ENCODE assay signal across 23 cellular contexts in the genomic region with DNA sequence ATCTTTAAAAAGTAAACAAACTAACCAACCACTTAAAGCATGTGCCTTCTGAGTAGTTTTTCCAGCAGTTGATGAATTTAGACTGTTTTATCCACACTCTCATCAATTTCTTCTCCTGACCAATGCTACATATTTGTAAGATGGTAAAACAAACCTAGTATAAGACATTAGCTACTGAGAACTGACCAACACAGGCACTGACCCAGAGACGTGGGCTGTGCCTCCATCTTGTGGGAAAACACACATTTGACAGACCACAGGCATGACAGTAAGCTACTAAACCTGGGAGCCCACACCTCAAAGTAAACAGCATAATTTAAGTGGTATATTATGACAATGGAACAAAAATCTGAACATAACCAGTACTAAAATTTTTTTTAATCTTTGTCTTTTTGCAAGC.
DNase-seq lines count a peak whose midpoint lies in the region; TF ChIP-seq lines count a peak whose summit lies in the region.
"Had no signal": no experiment of that assay in that cellular context is flagged by ENCODE, and none has a peak within 500 bp of the region (broad histone marks: within the 10 kb centered on the region; RNA-seq: fewer than 3 reads in every experiment).

No MANE protein-coding gene starts in this region.

- no CpG with 5 or more reads among the region's 1 CpG for WGBS in mesendoderm (ENCODE audit: extremely low coverage, insufficient coverage, low lambda C conversion rate)

- no peak overlapping the region for H3K27ac ChIP-seq in mesendoderm (ENCODE audit: low read depth, low read length)
- no peak overlapping the region for H3K27ac ChIP-seq in brain microvascular endothelial cell
- H3K27ac ChIP-seq: cardiac muscle cell, epithelial cell of prostate, SJSA1, vagina had no signal

- no peak overlapping the region for H3K9ac ChIP-seq in mesendoderm (ENCODE audit: low read length)

- CTCF ChIA-PET in GM10248 (lab: Yijun Ruan, JAX), result no interaction called here

- H2AK5ac ChIP-seq in mesendoderm (ENCODE audit: low read length), result no peak overlapping the region

- H3K4ac ChIP-seq in mesendoderm (ENCODE audit: low read depth, low read length), result no peak overlapping the region

- no peak overlapping the region for H3K4me2 ChIP-seq in mesendoderm (ENCODE audit: low read length)

- H3K27me3 ChIP-seq in mesendoderm (ENCODE audit: insufficient read depth, low read length, poor library complexity) (no peaks in the 10 kb centered on the region), brain microvascular endothelial cell (replicated peaks) (no peaks in the 10 kb centered on the region)
- H3K27me3 ChIP-seq: cardiac muscle cell, SJSA1, vagina had no signal

- H3K79me1 ChIP-seq in mesendoderm (ENCODE audit: low read length), result no peaks in the 10 kb centered on the region

- H4K8ac ChIP-seq in mesendoderm (ENCODE audit: low read depth, low read length), result no peak overlapping the region

- no peak overlapping the region for H3K18ac ChIP-seq in mesendoderm (ENCODE audit: low read length)

- no peaks in the 10 kb centered on the region for H3K36me3 ChIP-seq in mesendoderm (ENCODE audit: control insufficient read depth, insufficient read depth, low read length)
- no peaks in the 10 kb centered on the region for H3K36me3 ChIP-seq in brain microvascular endothelial cell (replicated peaks)
- H3K36me3 ChIP-seq: cardiac muscle cell, HAP-1, SJSA1, vagina had no signal

- H2BK5ac ChIP-seq in mesendoderm (ENCODE audit: low read length), result no peak overlapping the region

- no peak overlapping the region for H2BK120ac ChIP-seq in mesendoderm (ENCODE audit: low read depth, low read length)

- H2BK15ac ChIP-seq in mesendoderm (replicated peaks; ENCODE audit: low read depth), result no peak overlapping the region

- POLR2A ChIA-PET in GM10248 (lab: Yijun Ruan, JAX), result no interaction called here

- no peak for TF ChIP-seq CTCF in AG09319 (IDR thresholded peaks at IDR 0.05; ENCODE audit: low read depth, low read length)
- peak; percentile 11 for TF ChIP-seq CTCF in GM10248 (IDR thresholded peaks at IDR 0.05; ENCODE audit: control extremely low read depth, extremely low read depth, low read depth, missing control alignments)
- TF ChIP-seq CTCF in brain microvascular endothelial cell (IDR thresholded peaks at IDR 0.05; ENCODE audit: low read depth, low read length, missing control alignments), result no peak

- H4K5ac ChIP-seq in mesendoderm (ENCODE audit: low read length), result no peak overlapping the region

- peak; percentile 7 for DNase-seq in AG09319 (ENCODE audit: extremely low read depth, low read depth)
- no peak for DNase-seq in GM10248 (ENCODE audit: extremely low spot score)
- DNase-seq in astrocyte of the hippocampus (ENCODE audit: low read depth, low spot score), result peak; percentile 49
- peak; percentile 9 for DNase-seq in mesendoderm
- DNase-seq in brain microvascular endothelial cell, result no peak
- DNase-seq in activated gamma-delta T cell (lab: John Stamatoyannopoulos, UW), result no peak
- DNase-seq in NCI-H2227 treated with DMSO at 0.1 percent for 48 hours (lab: John Stamatoyannopoulos, UW), result no peak
- DNase-seq: activated CD4-positive, alpha-beta T cell treated with anti-CD3 and anti-CD28 coated beads, Interleukin-2, amount 50 U/mL, for 48 hours; activated gamma-delta T cell treated with Interleukin-2 at 50 U/mL for 16 hours; CD4-positive, alpha-beta T cell; DMS 273 treated with DMSO at 0.1 percent for 48 hours; KBM-7; mucosa of descending colon; MV-4-11; NCI-H1694 treated with DMSO at 0.1 percent for 48 hours; NCI-H226; stimulated activated CD4-positive, alpha-beta T cell treated with anti-CD3 and anti-CD28 coated beads, Interleukin-1b, Interleukin-23, amount 100 ng/mL, for 48 hours; T-helper 2 cell had no signal

- H3K23ac ChIP-seq in mesendoderm (ENCODE audit: low read length), result no peak overlapping the region

- no peak overlapping the region for H3K56ac ChIP-seq in mesendoderm (ENCODE audit: low read length)

- H3K79me2 ChIP-seq in mesendoderm (ENCODE audit: control insufficient read depth, insufficient read depth, low read length), result no peaks in the 10 kb centered on the region

- in situ Hi-C loops in brain microvascular endothelial cell (cut with HindIII; ENCODE audit: low pct_ligation_motif_present, low sequenced_read_pairs), result no loop called here

- H3K4me1 ChIP-seq in mesendoderm (ENCODE audit: control insufficient read depth, low read depth, low read length), result no peaks in the 10 kb centered on the region
- H3K4me1 ChIP-seq: HAP-1, SJSA1, vagina had no signal

- H3K4me3 ChIP-seq in mesendoderm (ENCODE audit: low read length) (no peak overlapping the region), brain microvascular endothelial cell (ENCODE audit: low read depth, low read length) (no peak overlapping the region)
- H3K4me3 ChIP-seq: cardiac muscle cell, HAP-1, mucosa of descending colon, SJSA1, vagina had no signal

Comparison
In these comparisons a context has a peak if more than half of its experiments do, and no peak if none do; other contexts are left out.
1. DNase-seq: peak in AG09319 (single experiment), astrocyte of the hippocampus (single experiment) and mesendoderm (single experiment); none in GM10248 (single experiment), brain microvascular endothelial cell (single experiment), activated gamma-delta T cell (single experiment) and NCI-H2227 treated with DMSO at 0.1 percent for 48 hours (single experiment).